In the genomic region with DNA sequence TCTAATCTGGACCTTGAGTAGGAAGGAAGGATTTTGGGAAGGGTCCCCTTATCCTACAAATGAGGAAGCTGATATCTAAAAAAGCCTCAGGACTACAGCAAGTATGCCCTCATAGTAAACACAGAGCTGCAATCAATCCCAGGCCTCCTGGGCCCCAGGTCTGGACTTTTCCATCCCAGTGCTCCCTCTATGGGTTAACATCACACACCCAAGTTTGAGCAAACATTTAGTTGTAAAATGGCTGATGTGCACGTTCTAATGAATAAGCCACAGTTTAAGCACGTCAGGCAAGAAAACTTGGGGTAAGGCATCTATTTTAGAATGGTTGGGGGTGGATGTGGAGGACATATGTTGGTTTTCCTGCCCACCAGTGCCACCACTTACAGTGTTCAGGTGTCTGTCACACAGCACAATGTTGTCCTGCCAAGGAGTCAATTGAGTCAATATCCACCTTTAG, we compare ENCODE assay signal across 9 cellular contexts. TPM values are rescaled to one million over a fixed set of nuclear protein-coding genes. Genes with fewer than 3 reads are reported as not detected.
DNase-seq lines count a peak whose midpoint lies in the region; ATAC-seq and TF ChIP-seq lines count a peak whose summit lies in the region.
"Had no signal": no experiment of that assay in that cellular context is flagged by ENCODE, and none has a peak within 500 bp of the region (broad histone marks: within the 10 kb centered on the region; RNA-seq: fewer than 3 reads in every experiment).

No MANE protein-coding gene starts in this region.

- WGBS in ovary, 3 donors: 90 to 94% (median 91%) methylated on average over 2 of the region's 2 CpGs

- H3K27me3 Mint-ChIP-seq in Caco-2 (ENCODE audit: insufficient read depth, unreplicated experiment): no peaks in the 10 kb centered on the region
- H3K27me3 Mint-ChIP-seq in immature natural killer cell (ENCODE audit: low read depth in 3 of 3): peaks cover 0 to 8% (median 2%) of the 10 kb centered on the region in 3 donors
- H3K27me3 Mint-ChIP-seq in T-helper 2 cell treated with Interferon-gamma antibody and Interleukin-4, amounts not matched to agents 5 μg/mL and 100 μg/mL, for 36 hours (ENCODE audit: low read depth): peaks cover 3% of the 10 kb centered on the region
- H3K27me3 Mint-ChIP-seq: T-cell had no signal

- H3K36me3 ChIP-seq in Caco-2 (ENCODE audit: control insufficient read depth, insufficient read depth, low read length): no peaks in the 10 kb centered on the region
- no peaks in the 10 kb centered on the region for H3K36me3 ChIP-seq in ovary

- no peak overlapping the region for H3K4me3 ChIP-seq in Caco-2 (ENCODE audit: low read depth, low read length)
- H3K4me3 ChIP-seq in ovary: no peak overlapping the region

- H3K4me3 Mint-ChIP-seq in Caco-2 (ENCODE audit: unreplicated experiment): no peak overlapping the region
- peak overlapping the region; percentile 7 to 76 (median 68) for H3K4me3 Mint-ChIP-seq in immature natural killer cell
- H3K4me3 Mint-ChIP-seq in T-helper 2 cell treated with Interferon-gamma antibody and Interleukin-4, amounts not matched to agents 5 μg/mL and 100 μg/mL, for 36 hours: no peak overlapping the region

- H3K27ac Mint-ChIP-seq in Caco-2 (ENCODE audit: unreplicated experiment): no peak overlapping the region
- peak overlapping the region in 3 of 6 donors; percentile 20 to 57 (median 30) for H3K27ac Mint-ChIP-seq in immature natural killer cell
- H3K27ac Mint-ChIP-seq in T-helper 2 cell treated with Interferon-gamma antibody and Interleukin-4, amounts not matched to agents 5 μg/mL and 100 μg/mL, for 36 hours: no peak overlapping the region

- H3K9me3 ChIP-seq in Caco-2 (no peaks in the 10 kb centered on the region), ovary (no peaks in the 10 kb centered on the region)

- no peaks in the 10 kb centered on the region for H3K4me1 Mint-ChIP-seq in Caco-2 (ENCODE audit: low read depth, unreplicated experiment)
- H3K4me1 Mint-ChIP-seq in immature natural killer cell: peaks cover 48 to 54% of the 10 kb centered on the region in 2 donors
- peaks cover 6% of the 10 kb centered on the region for H3K4me1 Mint-ChIP-seq in T-helper 2 cell treated with Interferon-gamma antibody and Interleukin-4, amounts not matched to agents 5 μg/mL and 100 μg/mL, for 36 hours (ENCODE audit: low read depth)

- DNase-seq in Caco-2 (peak; percentile 56 to 63), SK-MEL-5 (ENCODE audit: low read depth, low spot score) (peak; percentile 73), immature natural killer cell (no peak), middle frontal gyrus (ENCODE audit: extremely low spot score, low spot score) (no peak), ovary (no peak)
- DNase-seq in T-helper 2 cell treated with Interferon-gamma antibody and Interleukin-4, amounts not matched to agents 5 μg/mL and 100 μg/mL, for 36 hours (ENCODE audit: low spot score): no peak
- DNase-seq: T-cell had no signal

- intact Hi-C loops in Caco-2 (cut with micrococcal nuclease; ENCODE audit: unreplicated experiment): loop anchor here (1.0 to 10.0 kb wide), 4 partner anchors 33 to 578 kb away; no protein-coding TSS in a partner anchor
- intact Hi-C loops in ovary (cut with DNase I): no loop called here

- no TSS peak for BruUV-seq in Caco-2 (replicated peaks; lab: Mats Ljungman, UMichigan)

- H3K27me3 ChIP-seq in Caco-2 (replicated peaks; ENCODE audit: control insufficient read depth, insufficient read depth, low read length): no peaks in the 10 kb centered on the region
- H3K27me3 ChIP-seq in ovary: no peaks in the 10 kb centered on the region

- H3K9me3 Mint-ChIP-seq in Caco-2 (ENCODE audit: unreplicated experiment) (no peaks in the 10 kb centered on the region), immature natural killer cell (no peaks in the 10 kb centered on the region)
- no peaks in the 10 kb centered on the region for H3K9me3 Mint-ChIP-seq in T-helper 2 cell treated with Interferon-gamma antibody and Interleukin-4, amounts not matched to agents 5 μg/mL and 100 μg/mL, for 36 hours
- H3K9me3 Mint-ChIP-seq: T-cell had no signal

- H3K36me3 Mint-ChIP-seq in Caco-2 (ENCODE audit: insufficient read depth, unreplicated experiment): no peaks in the 10 kb centered on the region
- H3K36me3 Mint-ChIP-seq in immature natural killer cell: no peaks in the 10 kb centered on the region
- no peaks in the 10 kb centered on the region for H3K36me3 Mint-ChIP-seq in T-helper 2 cell treated with Interferon-gamma antibody and Interleukin-4, amounts not matched to agents 5 μg/mL and 100 μg/mL, for 36 hours (ENCODE audit: low read depth)
- H3K36me3 Mint-ChIP-seq: T-cell had no signal

- peak; percentile 30 for ATAC-seq in GM19452 (IDR thresholded peaks at IDR 0.05; ENCODE audit: unreplicated experiment)
- peak; percentile 36 for ATAC-seq in HG03378 (IDR thresholded peaks at IDR 0.05; ENCODE audit: unreplicated experiment)

- in situ Hi-C loops in SK-MEL-5 (cut with HindIII; ENCODE audit: low pct_unique_long_range_greater_than_20kb, low sequenced_read_pairs): no loop called here

- no peak overlapping the region for H3K27ac ChIP-seq in ovary

- POLR2A ChIA-PET in Caco-2 (lab: Charles Lee): interaction anchor here (0.5 kb wide), 1 partner anchor 315 kb away, joined by 9 read pairs; no protein-coding TSS in a partner anchor

- TF ChIP-seq POLR2A in ovary (IDR thresholded peaks at IDR 0.05): no peak

- CTCF ChIA-PET in Caco-2 (lab: Charles Lee): interaction anchor here (1.1 to 1.5 kb wide), 3 partner anchors 31 to 92 kb away, joined by 3 read pairs; no protein-coding TSS in a partner anchor

- peak in 1 of 2 experiments; percentile 55 for TF ChIP-seq CTCF in Caco-2 (IDR thresholded peaks at IDR 0.05; ENCODE audit: insufficient read depth in 1 of 2, low read depth in 1 of 2, low read length in 1 of 2, severe bottlenecking in 1 of 2, unreplicated experiment in 1 of 2)
- TF ChIP-seq CTCF in ovary (IDR thresholded peaks at IDR 0.05): no peak

- no peaks in the 10 kb centered on the region for H3K4me1 ChIP-seq in Caco-2
- H3K4me1 ChIP-seq in ovary (ENCODE audit: insufficient read depth): peaks cover 5% of the 10 kb centered on the region

- no peak for TF ChIP-seq EP300 in ovary (IDR thresholded peaks at IDR 0.05)

RNA-seq across cellular contexts. Expression of a gene that starts 44.3 kb away (rescaled TPM):
- total RNA-seq in Caco-2 (2022) (98.6 and 104 TPM in 2 replicates), ovary (10 to 100 TPM; 65.2 to 78.4 (median 76.7) TPM)
- 155 and 158 TPM in 2 replicates for total RNA-seq in SK-MEL-5 (2014; rRNA removed; shearing (Covaris generic))
- polyA plus RNA-seq in SK-MEL-5 (2015; cell fraction: cytosol; rRNA removed): 128 and 131 TPM in 2 replicates
- 79.2 and 107 TPM in 2 replicates for polyA plus RNA-seq in SK-MEL-5 (2015; cell fraction: nucleus; rRNA removed)
- polyA plus RNA-seq in immature natural killer cell (10 to 100 TPM; 18.0 to 43.9 (median 19.2) TPM), ovary (100 to 1,000 TPM in 1 of 2 donors, 10 to 100 TPM in 1; 65.9 to 133 TPM)

Comparison
In these comparisons a context has a peak if more than half of its experiments do, and no peak if none do; other contexts are left out.
1. DNase-seq: peak in Caco-2 (2 of 2) and SK-MEL-5 (single experiment); none in immature natural killer cell (0 of 3), middle frontal gyrus (single experiment), T-helper 2 cell treated with Interferon-gamma antibody and Interleukin-4, amounts not matched to agents 5 μg/mL and 100 μg/mL, for 36 hours (single experiment) and ovary (0 of 5).
2. H3K4me3 Mint-ChIP-seq: peak in immature natural killer cell (5 of 5); none in Caco-2 (single experiment) and T-helper 2 cell treated with Interferon-gamma antibody and Interleukin-4, amounts not matched to agents 5 μg/mL and 100 μg/mL, for 36 hours (single experiment).